1 cellular context compared by ENCODE assay signal in the genomic region with DNA sequence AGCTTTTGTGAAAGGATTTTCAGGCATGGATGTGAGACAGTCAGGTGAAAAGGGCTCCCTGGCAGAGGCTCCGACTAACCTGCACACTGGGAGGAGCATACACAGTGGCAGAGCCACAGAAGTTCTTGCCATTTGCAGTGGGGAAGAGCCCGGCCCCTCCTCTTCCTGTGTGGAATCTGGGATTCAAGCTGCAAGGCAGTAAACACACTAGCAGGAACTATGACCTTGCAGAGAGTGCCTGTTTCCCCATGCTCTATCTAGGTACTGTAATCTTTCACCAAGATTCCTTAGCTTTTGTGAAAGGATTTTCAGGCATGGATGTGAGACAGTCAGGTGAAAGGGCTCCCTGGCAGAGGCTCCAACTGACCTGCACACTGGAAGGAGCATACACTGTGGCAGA.
TF ChIP-seq lines count a peak whose summit lies in the region.

No MANE protein-coding gene starts in this region.

TF ChIP-seq in K562, 482 proteins besides CTCF, POLR2A, EP300 and RAD21:
- TF ChIP-seq, protein P1, sequence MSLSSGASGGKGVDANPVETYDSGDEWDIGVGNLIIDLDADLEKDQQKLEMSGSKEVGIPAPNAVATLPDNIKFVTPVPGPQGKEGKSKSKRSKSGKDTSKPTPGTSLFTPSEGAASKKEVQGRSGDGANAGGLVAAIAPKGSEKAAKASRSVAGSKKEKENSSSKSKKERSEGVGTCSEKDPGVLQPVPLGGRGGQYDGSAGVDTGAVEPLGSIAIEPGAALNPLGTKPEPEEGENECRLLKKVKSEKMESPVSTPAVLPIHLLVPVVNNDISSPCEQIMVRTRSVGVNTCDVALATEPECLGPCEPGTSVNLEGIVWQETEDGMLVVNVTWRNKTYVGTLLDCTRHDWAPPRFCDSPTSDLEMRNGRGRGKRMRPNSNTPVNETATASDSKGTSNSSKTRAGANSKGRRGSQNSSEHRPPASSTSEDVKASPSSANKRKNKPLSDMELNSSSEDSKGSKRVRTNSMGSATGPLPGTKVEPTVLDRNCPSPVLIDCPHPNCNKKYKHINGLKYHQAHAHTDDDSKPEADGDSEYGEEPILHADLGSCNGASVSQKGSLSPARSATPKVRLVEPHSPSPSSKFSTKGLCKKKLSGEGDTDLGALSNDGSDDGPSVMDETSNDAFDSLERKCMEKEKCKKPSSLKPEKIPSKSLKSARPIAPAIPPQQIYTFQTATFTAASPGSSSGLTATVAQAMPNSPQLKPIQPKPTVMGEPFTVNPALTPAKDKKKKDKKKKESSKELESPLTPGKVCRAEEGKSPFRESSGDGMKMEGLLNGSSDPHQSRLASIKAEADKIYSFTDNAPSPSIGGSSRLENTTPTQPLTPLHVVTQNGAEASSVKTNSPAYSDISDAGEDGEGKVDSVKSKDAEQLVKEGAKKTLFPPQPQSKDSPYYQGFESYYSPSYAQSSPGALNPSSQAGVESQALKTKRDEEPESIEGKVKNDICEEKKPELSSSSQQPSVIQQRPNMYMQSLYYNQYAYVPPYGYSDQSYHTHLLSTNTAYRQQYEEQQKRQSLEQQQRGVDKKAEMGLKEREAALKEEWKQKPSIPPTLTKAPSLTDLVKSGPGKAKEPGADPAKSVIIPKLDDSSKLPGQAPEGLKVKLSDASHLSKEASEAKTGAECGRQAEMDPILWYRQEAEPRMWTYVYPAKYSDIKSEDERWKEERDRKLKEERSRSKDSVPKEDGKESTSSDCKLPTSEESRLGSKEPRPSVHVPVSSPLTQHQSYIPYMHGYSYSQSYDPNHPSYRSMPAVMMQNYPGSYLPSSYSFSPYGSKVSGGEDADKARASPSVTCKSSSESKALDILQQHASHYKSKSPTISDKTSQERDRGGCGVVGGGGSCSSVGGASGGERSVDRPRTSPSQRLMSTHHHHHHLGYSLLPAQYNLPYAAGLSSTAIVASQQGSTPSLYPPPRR (CRISPR knock-in tag; IDR thresholded peaks at IDR 0.05; ENCODE audit: borderline replicate concordance), result no peak
- TF ChIP-seq SMAD4 (CRISPR knock-in tag; conservative IDR thresholded peaks at IDR 0.05) (no peak), KLF13 (tag; IDR thresholded peaks at IDR 0.05; ENCODE audit: borderline replicate concordance, low read depth) (no peak), ZNF274 (IDR thresholded peaks at IDR 0.05; ENCODE audit: borderline replicate concordance, low read depth, low read length) (no peak), ZNF785 (CRISPR knock-in tag; IDR thresholded peaks at IDR 0.05) (no peak), ZNF644 (tag; IDR thresholded peaks at IDR 0.05; ENCODE audit: low read depth) (no peak), TARDBP (IDR thresholded peaks at IDR 0.05) (no peak), FOXJ3 (CRISPR knock-in tag; IDR thresholded peaks at IDR 0.05) (no peak), EWSR1 (IDR thresholded peaks at IDR 0.05; ENCODE audit: borderline replicate concordance, low read depth, partially characterized antibody) (no peak), SAP30 (IDR thresholded peaks at IDR 0.05; ENCODE audit: borderline replicate concordance, insufficient read depth, low read depth, low read length, poor library complexity, severe bottlenecking) (no peak), HIVEP1 (CRISPR knock-in tag; IDR thresholded peaks at IDR 0.05) (no peak), ETV6 (IDR thresholded peaks at IDR 0.05; ENCODE audit: borderline replicate concordance in 1 of 2, low read depth in 2 of 2, low read length in 1 of 2) (no peak), ETV6 (CRISPR knock-in tag; IDR thresholded peaks at IDR 0.05; ENCODE audit: borderline replicate concordance) (no peak)
- TF ChIP-seq, protein P2, sequence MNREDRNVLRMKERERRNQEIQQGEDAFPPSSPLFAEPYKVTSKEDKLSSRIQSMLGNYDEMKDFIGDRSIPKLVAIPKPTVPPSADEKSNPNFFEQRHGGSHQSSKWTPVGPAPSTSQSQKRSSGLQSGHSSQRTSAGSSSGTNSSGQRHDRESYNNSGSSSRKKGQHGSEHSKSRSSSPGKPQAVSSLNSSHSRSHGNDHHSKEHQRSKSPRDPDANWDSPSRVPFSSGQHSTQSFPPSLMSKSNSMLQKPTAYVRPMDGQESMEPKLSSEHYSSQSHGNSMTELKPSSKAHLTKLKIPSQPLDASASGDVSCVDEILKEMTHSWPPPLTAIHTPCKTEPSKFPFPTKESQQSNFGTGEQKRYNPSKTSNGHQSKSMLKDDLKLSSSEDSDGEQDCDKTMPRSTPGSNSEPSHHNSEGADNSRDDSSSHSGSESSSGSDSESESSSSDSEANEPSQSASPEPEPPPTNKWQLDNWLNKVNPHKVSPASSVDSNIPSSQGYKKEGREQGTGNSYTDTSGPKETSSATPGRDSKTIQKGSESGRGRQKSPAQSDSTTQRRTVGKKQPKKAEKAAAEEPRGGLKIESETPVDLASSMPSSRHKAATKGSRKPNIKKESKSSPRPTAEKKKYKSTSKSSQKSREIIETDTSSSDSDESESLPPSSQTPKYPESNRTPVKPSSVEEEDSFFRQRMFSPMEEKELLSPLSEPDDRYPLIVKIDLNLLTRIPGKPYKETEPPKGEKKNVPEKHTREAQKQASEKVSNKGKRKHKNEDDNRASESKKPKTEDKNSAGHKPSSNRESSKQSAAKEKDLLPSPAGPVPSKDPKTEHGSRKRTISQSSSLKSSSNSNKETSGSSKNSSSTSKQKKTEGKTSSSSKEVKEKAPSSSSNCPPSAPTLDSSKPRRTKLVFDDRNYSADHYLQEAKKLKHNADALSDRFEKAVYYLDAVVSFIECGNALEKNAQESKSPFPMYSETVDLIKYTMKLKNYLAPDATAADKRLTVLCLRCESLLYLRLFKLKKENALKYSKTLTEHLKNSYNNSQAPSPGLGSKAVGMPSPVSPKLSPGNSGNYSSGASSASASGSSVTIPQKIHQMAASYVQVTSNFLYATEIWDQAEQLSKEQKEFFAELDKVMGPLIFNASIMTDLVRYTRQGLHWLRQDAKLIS (CRISPR knock-in tag; IDR thresholded peaks at IDR 0.05), result no peak
- TF ChIP-seq, protein P3, sequence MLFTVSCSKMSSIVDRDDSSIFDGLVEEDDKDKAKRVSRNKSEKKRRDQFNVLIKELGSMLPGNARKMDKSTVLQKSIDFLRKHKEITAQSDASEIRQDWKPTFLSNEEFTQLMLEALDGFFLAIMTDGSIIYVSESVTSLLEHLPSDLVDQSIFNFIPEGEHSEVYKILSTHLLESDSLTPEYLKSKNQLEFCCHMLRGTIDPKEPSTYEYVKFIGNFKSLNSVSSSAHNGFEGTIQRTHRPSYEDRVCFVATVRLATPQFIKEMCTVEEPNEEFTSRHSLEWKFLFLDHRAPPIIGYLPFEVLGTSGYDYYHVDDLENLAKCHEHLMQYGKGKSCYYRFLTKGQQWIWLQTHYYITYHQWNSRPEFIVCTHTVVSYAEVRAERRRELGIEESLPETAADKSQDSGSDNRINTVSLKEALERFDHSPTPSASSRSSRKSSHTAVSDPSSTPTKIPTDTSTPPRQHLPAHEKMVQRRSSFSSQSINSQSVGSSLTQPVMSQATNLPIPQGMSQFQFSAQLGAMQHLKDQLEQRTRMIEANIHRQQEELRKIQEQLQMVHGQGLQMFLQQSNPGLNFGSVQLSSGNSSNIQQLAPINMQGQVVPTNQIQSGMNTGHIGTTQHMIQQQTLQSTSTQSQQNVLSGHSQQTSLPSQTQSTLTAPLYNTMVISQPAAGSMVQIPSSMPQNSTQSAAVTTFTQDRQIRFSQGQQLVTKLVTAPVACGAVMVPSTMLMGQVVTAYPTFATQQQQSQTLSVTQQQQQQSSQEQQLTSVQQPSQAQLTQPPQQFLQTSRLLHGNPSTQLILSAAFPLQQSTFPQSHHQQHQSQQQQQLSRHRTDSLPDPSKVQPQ (CRISPR knock-in tag; IDR thresholded peaks at IDR 0.05; ENCODE audit: borderline replicate concordance), result no peak
- TF ChIP-seq, protein P4, sequence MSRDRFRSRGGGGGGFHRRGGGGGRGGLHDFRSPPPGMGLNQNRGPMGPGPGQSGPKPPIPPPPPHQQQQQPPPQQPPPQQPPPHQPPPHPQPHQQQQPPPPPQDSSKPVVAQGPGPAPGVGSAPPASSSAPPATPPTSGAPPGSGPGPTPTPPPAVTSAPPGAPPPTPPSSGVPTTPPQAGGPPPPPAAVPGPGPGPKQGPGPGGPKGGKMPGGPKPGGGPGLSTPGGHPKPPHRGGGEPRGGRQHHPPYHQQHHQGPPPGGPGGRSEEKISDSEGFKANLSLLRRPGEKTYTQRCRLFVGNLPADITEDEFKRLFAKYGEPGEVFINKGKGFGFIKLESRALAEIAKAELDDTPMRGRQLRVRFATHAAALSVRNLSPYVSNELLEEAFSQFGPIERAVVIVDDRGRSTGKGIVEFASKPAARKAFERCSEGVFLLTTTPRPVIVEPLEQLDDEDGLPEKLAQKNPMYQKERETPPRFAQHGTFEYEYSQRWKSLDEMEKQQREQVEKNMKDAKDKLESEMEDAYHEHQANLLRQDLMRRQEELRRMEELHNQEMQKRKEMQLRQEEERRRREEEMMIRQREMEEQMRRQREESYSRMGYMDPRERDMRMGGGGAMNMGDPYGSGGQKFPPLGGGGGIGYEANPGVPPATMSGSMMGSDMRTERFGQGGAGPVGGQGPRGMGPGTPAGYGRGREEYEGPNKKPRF (IDR thresholded peaks at IDR 0.05; ENCODE audit: low read depth, low read length), result no peak
- TF ChIP-seq, protein P5, sequence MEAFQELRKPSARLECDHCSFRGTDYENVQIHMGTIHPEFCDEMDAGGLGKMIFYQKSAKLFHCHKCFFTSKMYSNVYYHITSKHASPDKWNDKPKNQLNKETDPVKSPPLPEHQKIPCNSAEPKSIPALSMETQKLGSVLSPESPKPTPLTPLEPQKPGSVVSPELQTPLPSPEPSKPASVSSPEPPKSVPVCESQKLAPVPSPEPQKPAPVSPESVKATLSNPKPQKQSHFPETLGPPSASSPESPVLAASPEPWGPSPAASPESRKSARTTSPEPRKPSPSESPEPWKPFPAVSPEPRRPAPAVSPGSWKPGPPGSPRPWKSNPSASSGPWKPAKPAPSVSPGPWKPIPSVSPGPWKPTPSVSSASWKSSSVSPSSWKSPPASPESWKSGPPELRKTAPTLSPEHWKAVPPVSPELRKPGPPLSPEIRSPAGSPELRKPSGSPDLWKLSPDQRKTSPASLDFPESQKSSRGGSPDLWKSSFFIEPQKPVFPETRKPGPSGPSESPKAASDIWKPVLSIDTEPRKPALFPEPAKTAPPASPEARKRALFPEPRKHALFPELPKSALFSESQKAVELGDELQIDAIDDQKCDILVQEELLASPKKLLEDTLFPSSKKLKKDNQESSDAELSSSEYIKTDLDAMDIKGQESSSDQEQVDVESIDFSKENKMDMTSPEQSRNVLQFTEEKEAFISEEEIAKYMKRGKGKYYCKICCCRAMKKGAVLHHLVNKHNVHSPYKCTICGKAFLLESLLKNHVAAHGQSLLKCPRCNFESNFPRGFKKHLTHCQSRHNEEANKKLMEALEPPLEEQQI (IDR thresholded peaks at IDR 0.05), result no peak
